ENCODE assay signal across 20 cellular contexts in the genomic region with DNA sequence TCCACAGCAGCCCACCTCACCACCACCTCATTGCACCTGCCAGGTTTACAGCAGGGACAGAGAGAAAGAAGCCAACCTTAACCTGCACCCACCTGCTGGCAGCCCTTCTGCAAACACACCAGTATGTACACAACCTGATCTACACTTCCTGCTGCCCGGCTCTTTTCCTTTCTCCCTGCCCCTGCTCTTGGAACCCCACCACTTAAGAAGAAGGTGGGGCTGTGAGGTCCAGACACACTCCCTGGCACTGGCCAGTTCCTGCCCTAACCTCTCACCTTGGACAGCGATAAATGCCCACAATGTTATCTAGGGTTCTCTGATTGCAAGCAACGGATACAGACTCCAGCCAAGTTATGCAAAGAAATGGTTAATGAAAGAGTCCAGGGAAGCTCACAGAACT. TPM values are rescaled to one million over a fixed set of nuclear protein-coding genes. Genes with fewer than 3 reads are reported as not detected.
DNase-seq lines count a peak whose midpoint lies in the region; ATAC-seq and TF ChIP-seq lines count a peak whose summit lies in the region.
"Had no signal": no experiment of that assay in that cellular context is flagged by ENCODE, and none has a peak within 500 bp of the region (broad histone marks: within the 10 kb centered on the region; RNA-seq: fewer than 3 reads in every experiment).

No MANE protein-coding gene starts in this region.

- CTCF ChIA-PET in activated CD4-positive, alpha-beta memory T cell treated with anti-CD3 and anti-CD28 coated beads, Interleukin-2, amount 10 ng/mL, durations not matched to agents 7 days and 5 days (lab: Charles Lee), result interaction anchor here (2.2 kb wide), 1 partner anchor 23 kb away, joined by 12 read pairs; no protein-coding TSS in a partner anchor
- CTCF ChIA-PET in activated CD4-positive, alpha-beta memory T cell treated with anti-CD3 and anti-CD28 coated beads for 36 hours (lab: Charles Lee), result no interaction called here

- no peaks in the 10 kb centered on the region for H3K4me1 Mint-ChIP-seq in activated CD4-positive, alpha-beta memory T cell treated with anti-CD3 and anti-CD28 coated beads, Interleukin-2, amount 10 ng/mL, durations not matched to agents 7 days and 5 days
- no peaks in the 10 kb centered on the region for H3K4me1 Mint-ChIP-seq in activated CD4-positive, alpha-beta memory T cell treated with anti-CD3 and anti-CD28 coated beads for 36 hours (ENCODE audit: low read depth)
- H3K4me1 Mint-ChIP-seq in type B pancreatic cell (ENCODE audit: unreplicated experiment) (no peaks in the 10 kb centered on the region), CD14-positive monocyte (no peaks in the 10 kb centered on the region)
- H3K4me1 Mint-ChIP-seq: activated CD4-positive, alpha-beta T cell treated with anti-CD3 and anti-CD28 coated beads for 36 hours; mesothelial cell of epicardium; nephron had no signal

- peaks cover 3% of the 10 kb centered on the region for H3K9me3 Mint-ChIP-seq in activated CD4-positive, alpha-beta memory T cell treated with anti-CD3 and anti-CD28 coated beads, Interleukin-2, amount 10 ng/mL, durations not matched to agents 7 days and 5 days
- no peaks in the 10 kb centered on the region for H3K9me3 Mint-ChIP-seq in activated CD4-positive, alpha-beta memory T cell treated with anti-CD3 and anti-CD28 coated beads for 36 hours
- H3K9me3 Mint-ChIP-seq in type B pancreatic cell (no peaks in the 10 kb centered on the region), CD14-positive monocyte (peaks cover 0 to 2% (median 0%) of the 10 kb centered on the region in 7 donors)
- H3K9me3 Mint-ChIP-seq: mesothelial cell of epicardium, nephron had no signal

- intact Hi-C loops in activated CD4-positive, alpha-beta memory T cell treated with anti-CD3 and anti-CD28 coated beads for 36 hours (cut with micrococcal nuclease), result no loop called here
- intact Hi-C loops in CD14-positive monocyte (cut with micrococcal nuclease), result no loop called here

- no peaks in the 10 kb centered on the region for H3K36me3 Mint-ChIP-seq in activated CD4-positive, alpha-beta memory T cell treated with anti-CD3 and anti-CD28 coated beads, Interleukin-2, amount 10 ng/mL, durations not matched to agents 7 days and 5 days (ENCODE audit: low read depth)
- H3K36me3 Mint-ChIP-seq in activated CD4-positive, alpha-beta memory T cell treated with anti-CD3 and anti-CD28 coated beads for 36 hours, result no peaks in the 10 kb centered on the region
- H3K36me3 Mint-ChIP-seq in type B pancreatic cell (no peaks in the 10 kb centered on the region), CD14-positive monocyte (no peaks in the 10 kb centered on the region)
- H3K36me3 Mint-ChIP-seq: mesothelial cell of epicardium had no signal

- no peak for ATAC-seq in HG03196 (IDR thresholded peaks at IDR 0.05; ENCODE audit: unreplicated experiment)
- ATAC-seq: activated CD4-positive, alpha-beta T cell treated with anti-CD3 and anti-CD28 coated beads for 36 hours had no signal

- no peak overlapping the region for H3K4me3 Mint-ChIP-seq in activated CD4-positive, alpha-beta memory T cell treated with anti-CD3 and anti-CD28 coated beads, Interleukin-2, amount 10 ng/mL, durations not matched to agents 7 days and 5 days
- H3K4me3 Mint-ChIP-seq in activated CD4-positive, alpha-beta memory T cell treated with anti-CD3 and anti-CD28 coated beads for 36 hours, result no peak overlapping the region
- H3K4me3 Mint-ChIP-seq in type B pancreatic cell (no peak overlapping the region), CD14-positive monocyte (no peak overlapping the region)
- H3K4me3 Mint-ChIP-seq: activated CD4-positive, alpha-beta T cell treated with anti-CD3 and anti-CD28 coated beads for 36 hours; mesothelial cell of epicardium; nephron had no signal

- POLR2A ChIA-PET in activated CD4-positive, alpha-beta memory T cell treated with anti-CD3 and anti-CD28 coated beads, Interleukin-2, amount 10 ng/mL, durations not matched to agents 7 days and 5 days (lab: Charles Lee), result no interaction called here
- POLR2A ChIA-PET in activated CD4-positive, alpha-beta memory T cell treated with anti-CD3 and anti-CD28 coated beads for 36 hours (lab: Charles Lee), result no interaction called here

- no peak overlapping the region for H3K27ac Mint-ChIP-seq in activated CD4-positive, alpha-beta memory T cell treated with anti-CD3 and anti-CD28 coated beads, Interleukin-2, amount 10 ng/mL, durations not matched to agents 7 days and 5 days
- no peak overlapping the region for H3K27ac Mint-ChIP-seq in activated CD4-positive, alpha-beta memory T cell treated with anti-CD3 and anti-CD28 coated beads for 36 hours
- H3K27ac Mint-ChIP-seq in type B pancreatic cell, result no peak overlapping the region
- no peak overlapping the region for H3K27ac Mint-ChIP-seq in CD14-positive monocyte
- H3K27ac Mint-ChIP-seq: activated CD4-positive, alpha-beta T cell treated with anti-CD3 and anti-CD28 coated beads for 36 hours; mesothelial cell of epicardium; nephron had no signal

- DNase-seq in activated CD4-positive, alpha-beta memory T cell treated with anti-CD3 and anti-CD28 coated beads, Interleukin-2, amount 10 ng/mL, durations not matched to agents 7 days and 5 days, result peak; percentile 9
- DNase-seq in activated CD4-positive, alpha-beta memory T cell treated with anti-CD3 and anti-CD28 coated beads for 36 hours, result no peak
- DNase-seq in NCI-H510A (lab: John Stamatoyannopoulos, UW) (peak; percentile 40), ecto neural progenitor cell (ENCODE audit: low spot score) (peak; percentile 32), type B pancreatic cell (ENCODE audit: extremely low spot score, unreplicated experiment) (peak; percentile 10), CD14-positive monocyte (ENCODE audit: low spot score) (no peak)
- DNase-seq in stimulated activated CD4-positive, alpha-beta T cell treated with anti-CD3 and anti-CD28 coated beads, Interleukin-15, amount 100 ng/mL, for 24 hours, result no peak
- DNase-seq: activated CD4-positive, alpha-beta T cell treated with anti-CD3 and anti-CD28 coated beads for 36 hours; activated gamma-delta T cell; C1 segment of cervical spinal cord; DMS 273 treated with DMSO at 0.1 percent for 48 hours; dorsolateral prefrontal cortex; erythroblast; hypothalamus; kidney; NCI-H1694; stimulated activated CD4-positive, alpha-beta T cell treated with anti-CD3 and anti-CD28 coated beads, Interleukin-2, amount 100 ng/mL, for 48 hours had no signal

- TF ChIP-seq CTCF in type B pancreatic cell (conservative IDR thresholded peaks at IDR 0.05), result no peak
- TF ChIP-seq CTCF in CD14-positive monocyte (IDR thresholded peaks at IDR 0.05), result no peak

- H3K27me3 Mint-ChIP-seq in activated CD4-positive, alpha-beta memory T cell treated with anti-CD3 and anti-CD28 coated beads, Interleukin-2, amount 10 ng/mL, durations not matched to agents 7 days and 5 days, result peaks cover 19% of the 10 kb centered on the region
- peaks cover 2% of the 10 kb centered on the region for H3K27me3 Mint-ChIP-seq in activated CD4-positive, alpha-beta memory T cell treated with anti-CD3 and anti-CD28 coated beads for 36 hours
- H3K27me3 Mint-ChIP-seq in type B pancreatic cell (peaks cover 10% of the 10 kb centered on the region), CD14-positive monocyte (ENCODE audit: low read depth in 3 of 3) (peaks cover 13 to 21% (median 14%) of the 10 kb centered on the region in 3 donors)

RNA-seq across cellular contexts. Expression of a gene that starts 10.8 kb away (rescaled TPM):
- total RNA-seq in activated CD4-positive, alpha-beta memory T cell treated with anti-CD3 and anti-CD28 coated beads, Interleukin-2, amount 10 ng/mL, durations not matched to agents 7 days and 5 days, result 10 to 100 TPM; 15.0 to 17.5 TPM
- 10 to 100 TPM; 10.7 to 11.4 TPM for total RNA-seq in activated CD4-positive, alpha-beta memory T cell treated with anti-CD3 and anti-CD28 coated beads for 36 hours
- 19.5 and 26.0 TPM in 2 replicates for total RNA-seq in type B pancreatic cell (ENCODE audit: low replicate concordance)
- polyA plus RNA-seq in CD14-positive monocyte, result 10 to 100 TPM; 12.8 to 14.0 TPM

RNA-seq across cellular contexts. Expression of a gene that starts 53.1 kb away (rescaled TPM):
- 10 to 100 TPM; 18.4 to 22.7 TPM for total RNA-seq in activated CD4-positive, alpha-beta memory T cell treated with anti-CD3 and anti-CD28 coated beads, Interleukin-2, amount 10 ng/mL, durations not matched to agents 7 days and 5 days
- total RNA-seq in activated CD4-positive, alpha-beta memory T cell treated with anti-CD3 and anti-CD28 coated beads for 36 hours, result 10 to 100 TPM; 12.1 to 13.4 TPM
- total RNA-seq in type B pancreatic cell (ENCODE audit: low replicate concordance), result 27.7 and 37.0 TPM in 2 replicates
- 1 to 10 TPM; 5.1 to 7.2 TPM for polyA plus RNA-seq in CD14-positive monocyte

Comparison
In these comparisons a context has a peak if more than half of its experiments do, and no peak if none do; other contexts are left out.
1. DNase-seq: peak in activated CD4-positive, alpha-beta memory T cell treated with anti-CD3 and anti-CD28 coated beads, Interleukin-2, amount 10 ng/mL, durations not matched to agents 7 days and 5 days (single experiment), NCI-H510A (single experiment), ecto neural progenitor cell (single experiment) and type B pancreatic cell (single experiment); none in activated CD4-positive, alpha-beta memory T cell treated with anti-CD3 and anti-CD28 coated beads for 36 hours (single experiment), CD14-positive monocyte (single experiment) and stimulated activated CD4-positive, alpha-beta T cell treated with anti-CD3 and anti-CD28 coated beads, Interleukin-15, amount 100 ng/mL, for 24 hours (single experiment).